ENCODE assay signal across 23 cellular contexts in the genomic region with DNA sequence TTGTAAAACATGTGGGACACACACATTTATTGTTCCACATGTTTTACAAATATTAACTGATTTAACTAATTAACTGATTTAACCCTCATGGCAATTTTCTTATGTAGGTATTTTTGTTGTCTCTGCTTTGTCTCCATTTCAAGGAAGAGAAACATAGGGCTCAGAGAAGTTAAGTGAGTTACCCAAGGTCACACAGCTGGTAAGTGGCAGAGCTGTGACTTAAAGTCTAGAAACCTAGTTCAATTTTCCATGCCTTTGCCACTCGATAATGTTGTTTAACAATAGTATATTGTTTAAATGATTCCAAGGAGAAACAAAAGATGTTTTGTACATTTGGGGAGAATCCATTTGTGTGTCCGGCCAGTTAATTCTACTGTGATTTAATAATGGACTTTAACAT.
"Had no signal": no experiment of that assay in that cellular context is flagged by ENCODE, and none has a peak within 500 bp of the region (broad histone marks: within the 10 kb centered on the region; RNA-seq: fewer than 3 reads in every experiment).

No MANE protein-coding gene starts in this region.

- H3K27me3 ChIP-seq: esophagus muscularis mucosa, foreskin keratinocyte, ovary, right lobe of liver, thyroid gland had no signal

- H3K9me3 ChIP-seq: esophagus muscularis mucosa, ovary, right lobe of liver, thyroid gland had no signal

- ATAC-seq: heart right ventricle; left lobe of liver; naive thymus-derived CD8-positive, alpha-beta T cell; right lobe of liver; stimulated activated naive CD8-positive, alpha-beta T cell treated with anti-CD3 and anti-CD28 coated beads, Interleukin-15, amount 100 ng/mL, for 72 hours had no signal

- DNase-seq: effector CD8-positive, alpha-beta T cell; glutamatergic neuron; heart right ventricle; hippocampal formation; naive thymus-derived CD8-positive, alpha-beta T cell; nephron progenitor cell; occipital lobe; ovary; right lobe of liver; small intestine; stimulated activated CD4-positive, alpha-beta T cell treated with anti-CD3 and anti-CD28 coated beads, Interleukin-12 subunit alpha, Interleukin-12 subunit beta, amount 100 ng/mL, for 4 hours; stimulated activated CD4-positive, alpha-beta T cell treated with anti-CD3 and anti-CD28 coated beads, Interleukin-1b, Interleukin-23, amount 100 ng/mL, for 48 hours; stimulated activated CD4-positive, alpha-beta T cell treated with anti-CD3 and anti-CD28 coated beads, Interleukin-4, amount 100 ng/mL, for 1 hour; stimulated activated CD8-positive, alpha-beta memory T cell treated with anti-CD3 and anti-CD28 coated beads, Interleukin-4, amount 100 ng/mL, for 48 hours; stimulated activated naive CD4-positive, alpha-beta T cell; stimulated activated naive CD8-positive, alpha-beta T cell treated with anti-CD3 and anti-CD28 coated beads, Interleukin-15, amount 100 ng/mL, for 72 hours; thyroid gland; trophoblast cell had no signal

- H3K4me1 ChIP-seq: right lobe of liver, thyroid gland had no signal

- FAIRE-seq: colon, small intestine had no signal

- H3K27ac ChIP-seq: esophagus muscularis mucosa, foreskin keratinocyte, heart right ventricle, ovary, right lobe of liver, thyroid gland had no signal

- H3K36me3 ChIP-seq: esophagus muscularis mucosa, heart right ventricle, ovary, right lobe of liver, thyroid gland had no signal

- H3K4me3 ChIP-seq: esophagus muscularis mucosa, heart right ventricle, lung, ovary, right lobe of liver, thyroid gland had no signal
